8 cellular contexts compared by ENCODE assay signal in the genomic region with DNA sequence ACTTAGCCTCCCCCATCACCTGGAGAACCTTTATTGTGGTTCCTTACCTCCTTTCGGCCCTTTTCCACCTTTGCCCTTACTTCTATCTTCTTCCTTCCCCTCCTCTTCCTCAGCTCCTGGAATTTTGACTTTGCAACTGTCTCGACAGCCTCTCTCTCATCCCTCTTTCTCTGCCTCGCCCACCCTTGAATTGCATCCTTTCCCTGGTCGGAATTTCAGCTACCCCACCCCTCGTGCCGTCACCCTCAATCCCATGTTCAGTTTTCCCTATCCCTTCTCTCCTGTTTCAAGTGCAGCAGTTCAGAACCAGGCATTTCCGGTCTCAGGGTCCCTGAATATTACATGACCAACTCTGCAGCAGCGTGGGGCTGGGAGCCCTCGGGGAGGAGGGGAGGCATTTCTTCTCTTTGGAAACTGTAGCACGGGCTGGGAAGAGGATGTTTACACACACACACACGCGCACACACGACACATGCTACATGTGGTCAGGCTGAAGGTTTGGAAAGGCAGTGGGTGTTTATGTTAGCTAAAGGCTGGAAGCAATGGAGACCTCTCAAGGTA. TPM values are rescaled to one million over a fixed set of nuclear protein-coding genes. Genes with fewer than 3 reads are reported as not detected.
DNase-seq lines count a peak whose midpoint lies in the region; ATAC-seq, FAIRE-seq and TF ChIP-seq lines count a peak whose summit lies in the region.

No MANE protein-coding gene starts in this region.

- intact Hi-C loops in CD8-positive, alpha-beta T cell (cut with DNase I, micrococcal nuclease): loop anchor here (1.0 to 2.0 kb wide), 8 partner anchors 19 to 124 kb away; a partner anchor contains a TSS
- intact Hi-C loops in activated CD8-positive, alpha-beta T cell treated with anti-CD3 and anti-CD28 coated beads for 36 hours (cut with micrococcal nuclease): no loop called here
- intact Hi-C loops in pancreas (cut with DNase I): no loop called here

- no peaks in the 10 kb centered on the region for H3K9me3 Mint-ChIP-seq in CD8-positive, alpha-beta T cell
- no peaks in the 10 kb centered on the region for H3K9me3 Mint-ChIP-seq in activated CD8-positive, alpha-beta T cell treated with anti-CD3 and anti-CD28 coated beads for 36 hours

- no peaks in the 10 kb centered on the region for H3K9me3 ChIP-seq in CD8-positive, alpha-beta T cell (ENCODE audit: low read length)
- H3K9me3 ChIP-seq in pancreas: no peaks in the 10 kb centered on the region

- H3K27ac ChIP-seq in CD8-positive, alpha-beta T cell (ENCODE audit: low read depth, low read length): peak overlapping the region; percentile 73
- H3K27ac ChIP-seq in pancreas: peak overlapping the region; percentile 77 to 94 (median 90)

- DNase-seq in CD8-positive, alpha-beta T cell: peak in 1 of 7 experiments; percentile 16
- peak; percentile 24 for DNase-seq in HuH-7 (ENCODE audit: low spot score)
- DNase-seq in activated CD8-positive, alpha-beta T cell treated with anti-CD3 and anti-CD28 coated beads for 36 hours: peak; percentile 20
- peak; percentile 45 for DNase-seq in foreskin melanocyte
- DNase-seq in pancreas: peak in 3 of 6 donors; percentile 21 to 35 (median 32)
- no peak for DNase-seq in stimulated activated CD4-positive, alpha-beta T cell treated with anti-CD3 and anti-CD28 coated beads, Interleukin-2, amount 100 ng/mL, for 48 hours

- no peak for FAIRE-seq in pancreas (lab: Jason Lieb, UNC)

- peaks cover 26% of the 10 kb centered on the region for H3K4me1 ChIP-seq in CD8-positive, alpha-beta T cell (ENCODE audit: insufficient read depth, low read length)
- H3K4me1 ChIP-seq in pancreas: peaks cover 11 to 29% (median 25%) of the 10 kb centered on the region in 3 donors

- no peaks in the 10 kb centered on the region for H3K27me3 ChIP-seq in CD8-positive, alpha-beta T cell (ENCODE audit: insufficient read depth, low read length)
- no peaks in the 10 kb centered on the region for H3K27me3 ChIP-seq in pancreas

- TF ChIP-seq CTCF in CD8-positive, alpha-beta T cell (IDR thresholded peaks at IDR 0.05): no peak
- TF ChIP-seq CTCF in activated CD8-positive, alpha-beta T cell treated with anti-CD3 and anti-CD28 coated beads for 36 hours (IDR thresholded peaks at IDR 0.05): no peak
- TF ChIP-seq CTCF in pancreas (IDR thresholded peaks at IDR 0.05): no peak

- H3K4me1 Mint-ChIP-seq in CD8-positive, alpha-beta T cell (ENCODE audit: low read depth): peaks cover 39% of the 10 kb centered on the region
- peaks cover 17% of the 10 kb centered on the region for H3K4me1 Mint-ChIP-seq in activated CD8-positive, alpha-beta T cell treated with anti-CD3 and anti-CD28 coated beads for 36 hours (ENCODE audit: low read depth)

- POLR2A ChIA-PET in CD8-positive, alpha-beta T cell (lab: Charles Lee): interaction anchor here (1.6 kb wide), 1 partner anchor 38 kb away, joined by 5 read pairs; a partner anchor contains a TSS
- POLR2A ChIA-PET in activated CD8-positive, alpha-beta T cell treated with anti-CD3 and anti-CD28 coated beads for 36 hours (lab: Charles Lee): interaction anchor here (0.7 to 1.9 kb wide), 2 partner anchors 44 to 66 kb away, joined by 4 to 8 read pairs; a partner anchor contains a TSS

- H3K36me3 ChIP-seq in CD8-positive, alpha-beta T cell (ENCODE audit: insufficient read depth, low read length): no peaks in the 10 kb centered on the region
- H3K36me3 ChIP-seq in pancreas: no peaks in the 10 kb centered on the region

- H3K27me3 Mint-ChIP-seq in CD8-positive, alpha-beta T cell (ENCODE audit: low read depth): peaks cover under 1% of the 10 kb centered on the region
- H3K27me3 Mint-ChIP-seq in activated CD8-positive, alpha-beta T cell treated with anti-CD3 and anti-CD28 coated beads for 36 hours: no peaks in the 10 kb centered on the region

- peak overlapping the region; percentile 75 for H3K27ac Mint-ChIP-seq in CD8-positive, alpha-beta T cell
- H3K27ac Mint-ChIP-seq in activated CD8-positive, alpha-beta T cell treated with anti-CD3 and anti-CD28 coated beads for 36 hours: peak overlapping the region; percentile 82

- ATAC-seq in CD8-positive, alpha-beta T cell: no peak
- no peak for ATAC-seq in activated CD8-positive, alpha-beta T cell treated with anti-CD3 and anti-CD28 coated beads for 36 hours
- peak; percentile 2 to 36 (median 14) for ATAC-seq in pancreas
- no peak for ATAC-seq in HG02970 (IDR thresholded peaks at IDR 0.05; ENCODE audit: low FRiP score, unreplicated experiment)
- no peak for ATAC-seq in HG03175 (IDR thresholded peaks at IDR 0.05; ENCODE audit: unreplicated experiment)

- peak overlapping the region; percentile 91 for H3K4me3 Mint-ChIP-seq in CD8-positive, alpha-beta T cell
- H3K4me3 Mint-ChIP-seq in activated CD8-positive, alpha-beta T cell treated with anti-CD3 and anti-CD28 coated beads for 36 hours: peak overlapping the region; percentile 82

- 0 to 1% methylated on average over 13 of the region's 13 CpGs for WGBS in pancreas, 2 donors

- CTCF ChIA-PET in CD8-positive, alpha-beta T cell (lab: Charles Lee): interaction anchor here (0.7 to 1.8 kb wide), 4 partner anchors 16 to 124 kb away, joined by 3 to 4 read pairs (median 3); a partner anchor contains a TSS
- CTCF ChIA-PET in activated CD8-positive, alpha-beta T cell treated with anti-CD3 and anti-CD28 coated beads for 36 hours (lab: Charles Lee): interaction anchor here (1.1 kb wide), 1 partner anchor 10 kb away, joined by 3 read pairs; no protein-coding TSS in a partner anchor

- H3K36me3 Mint-ChIP-seq in CD8-positive, alpha-beta T cell: peaks cover 12% of the 10 kb centered on the region
- peaks cover 2% of the 10 kb centered on the region for H3K36me3 Mint-ChIP-seq in activated CD8-positive, alpha-beta T cell treated with anti-CD3 and anti-CD28 coated beads for 36 hours (ENCODE audit: low read depth)

- H3K4me3 ChIP-seq in CD8-positive, alpha-beta T cell (ENCODE audit: low read depth, low read length): peak overlapping the region; percentile 77
- peak overlapping the region; percentile 72 to 98 (median 84) for H3K4me3 ChIP-seq in pancreas

RNA-seq across cellular contexts. Expression of a gene that starts 0.9 kb away (rescaled TPM):
- 10 to 100 TPM; 85.9 to 86.0 TPM for total RNA-seq in CD8-positive, alpha-beta T cell
- 10 to 100 TPM; 50.8 to 51.5 TPM for total RNA-seq in activated CD8-positive, alpha-beta T cell treated with anti-CD3 and anti-CD28 coated beads for 36 hours
- 10 to 100 TPM; 39.6 to 70.3 (median 44.0) TPM for total RNA-seq in pancreas
- polyA plus RNA-seq in pancreas: 10 to 100 TPM; 62.3 to 79.3 TPM

RNA-seq across cellular contexts. Expression of a gene that starts 27.1 kb away (rescaled TPM):
- 10 to 100 TPM; 14.3 to 15.7 TPM for total RNA-seq in CD8-positive, alpha-beta T cell
- 1 to 10 TPM; 6.2 to 6.8 TPM for total RNA-seq in activated CD8-positive, alpha-beta T cell treated with anti-CD3 and anti-CD28 coated beads for 36 hours
- total RNA-seq in pancreas: 10 to 100 TPM; 11.7 to 26.1 (median 17.9) TPM
- 10 to 100 TPM; 24.5 to 25.8 TPM for polyA plus RNA-seq in pancreas

RNA-seq across cellular contexts. Expression of a gene that starts 38.1 kb away (rescaled TPM):
- 10 to 100 TPM; 54.9 to 62.6 TPM for total RNA-seq in CD8-positive, alpha-beta T cell
- 100 to 1,000 TPM; 131 to 139 TPM for total RNA-seq in activated CD8-positive, alpha-beta T cell treated with anti-CD3 and anti-CD28 coated beads for 36 hours
- total RNA-seq in pancreas: 10 to 100 TPM; 31.3 to 55.4 (median 46.1) TPM
- 100 to 1,000 TPM in 1 of 2 donors, 10 to 100 TPM in 1; 53.1 to 103 TPM for polyA plus RNA-seq in pancreas

RNA-seq across cellular contexts. Expression of a gene that starts 45.3 kb away (rescaled TPM):
- total RNA-seq in CD8-positive, alpha-beta T cell: under 1 TPM in 1 of 2 experiments, not detected in 1; 0.33 TPM
- not detected for total RNA-seq in activated CD8-positive, alpha-beta T cell treated with anti-CD3 and anti-CD28 coated beads for 36 hours
- total RNA-seq in pancreas: under 1 TPM in 1 of 6 donors, not detected in 5; 0.39 TPM
- under 1 TPM in 1 of 2 donors, not detected in 1; 0.23 TPM for polyA plus RNA-seq in pancreas

Comparison
In these comparisons a context has a peak if more than half of its experiments do, and no peak if none do; other contexts are left out.
1. ATAC-seq: peak in pancreas (4 of 4); none in CD8-positive, alpha-beta T cell (single experiment), activated CD8-positive, alpha-beta T cell treated with anti-CD3 and anti-CD28 coated beads for 36 hours (single experiment), HG02970 (single experiment) and HG03175 (single experiment).
2. DNase-seq: peak in HuH-7 (single experiment), activated CD8-positive, alpha-beta T cell treated with anti-CD3 and anti-CD28 coated beads for 36 hours (single experiment) and foreskin melanocyte (single experiment); none in stimulated activated CD4-positive, alpha-beta T cell treated with anti-CD3 and anti-CD28 coated beads, Interleukin-2, amount 100 ng/mL, for 48 hours (0 of 2).
3. intact Hi-C loops: an anchor here in CD8-positive, alpha-beta T cell (1.0 to 2.0 kb wide); none called in activated CD8-positive, alpha-beta T cell treated with anti-CD3 and anti-CD28 coated beads for 36 hours and pancreas.